13 cellular contexts compared by ENCODE assay signal in the genomic region with DNA sequence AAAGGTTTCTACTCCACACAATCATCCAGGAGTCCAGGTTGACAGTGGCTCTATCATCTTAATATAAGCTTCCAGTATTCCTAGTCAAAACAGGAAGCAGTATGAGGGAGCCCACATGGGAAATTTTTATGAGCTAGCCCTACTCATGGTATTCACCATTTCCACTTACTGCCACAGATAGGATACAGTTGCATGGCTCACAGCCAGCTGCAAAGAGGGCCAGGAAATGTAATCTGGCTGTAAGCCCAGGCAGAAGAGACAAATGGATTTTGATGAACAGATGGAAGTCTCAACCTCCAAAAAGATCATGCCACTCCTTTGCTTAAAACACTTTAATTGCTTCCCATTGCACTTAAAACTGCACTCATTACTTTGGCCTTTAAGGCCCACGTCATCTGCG.
DNase-seq lines count a peak whose midpoint lies in the region; ATAC-seq lines count a peak whose summit lies in the region.
"Had no signal": no experiment of that assay in that cellular context is flagged by ENCODE, and none has a peak within 500 bp of the region (broad histone marks: within the 10 kb centered on the region; RNA-seq: fewer than 3 reads in every experiment).

No MANE protein-coding gene starts in this region.

- no peaks in the 10 kb centered on the region for H3K36me3 ChIP-seq in adipocyte (ENCODE audit: control insufficient read depth, insufficient read depth, low read length, severe bottlenecking)
- H3K36me3 ChIP-seq: esophagus muscularis mucosa, pancreas, thoracic aorta had no signal

- H3K4me3 ChIP-seq in adipocyte (ENCODE audit: low read length) (no peak overlapping the region), right cardiac atrium (ENCODE audit: low read length) (no peak overlapping the region)
- H3K4me3 ChIP-seq: esophagus muscularis mucosa, pancreas, thoracic aorta had no signal

- H3K27me3 ChIP-seq in adipocyte (replicated peaks; ENCODE audit: control insufficient read depth, insufficient read depth, low read length) (no peaks in the 10 kb centered on the region), right cardiac atrium (ENCODE audit: control insufficient read depth, insufficient read depth) (no peaks in the 10 kb centered on the region)
- H3K27me3 ChIP-seq: esophagus muscularis mucosa, pancreas had no signal

- WGBS in right cardiac atrium, result 31% methylated on average over 2 of the region's 2 CpGs

- H3K9me3 ChIP-seq in adipocyte (ENCODE audit: control insufficient read depth, low read length), result no peaks in the 10 kb centered on the region
- no peaks in the 10 kb centered on the region for H3K9me3 ChIP-seq in right cardiac atrium (ENCODE audit: control insufficient read depth, low read length)
- H3K9me3 ChIP-seq: esophagus muscularis mucosa, pancreas, thoracic aorta had no signal

- no peaks in the 10 kb centered on the region for H3K36me3 Mint-ChIP-seq in activated naive CD8-positive, alpha-beta T cell treated with anti-CD3 and anti-CD28 coated beads for 36 hours
- H3K36me3 Mint-ChIP-seq: activated CD8-positive, alpha-beta memory T cell treated with anti-CD3 and anti-CD28 coated beads, Interleukin-2, amount 10 ng/mL, durations not matched to agents 7 days and 5 days had no signal

- peak; percentile 64 to 68 for ATAC-seq in right cardiac atrium
- ATAC-seq in GM21515 (IDR thresholded peaks at IDR 0.05; ENCODE audit: unreplicated experiment), result no peak
- no peak for ATAC-seq in HG03196 (IDR thresholded peaks at IDR 0.05; ENCODE audit: unreplicated experiment)
- ATAC-seq in GM21360 (IDR thresholded peaks at IDR 0.05; ENCODE audit: unreplicated experiment), result no peak
- ATAC-seq: activated CD8-positive, alpha-beta memory T cell treated with anti-CD3 and anti-CD28 coated beads, Interleukin-2, amount 10 ng/mL, durations not matched to agents 7 days and 5 days had no signal

- no peak overlapping the region for H3K9ac ChIP-seq in adipocyte (ENCODE audit: low read length)

- no peak overlapping the region for H3K27ac Mint-ChIP-seq in activated naive CD8-positive, alpha-beta T cell treated with anti-CD3 and anti-CD28 coated beads for 36 hours
- H3K27ac Mint-ChIP-seq: activated CD8-positive, alpha-beta memory T cell treated with anti-CD3 and anti-CD28 coated beads, Interleukin-2, amount 10 ng/mL, durations not matched to agents 7 days and 5 days had no signal

- intact Hi-C loops in right cardiac atrium (cut with DNase I), result no loop called here

- H3K4me1 ChIP-seq in adipocyte (ENCODE audit: control insufficient read depth, insufficient read depth, low read length) (no peaks in the 10 kb centered on the region), right cardiac atrium (ENCODE audit: control insufficient read depth, insufficient read depth, low read length) (no peaks in the 10 kb centered on the region)
- H3K4me1 ChIP-seq: pancreas had no signal

- H3K27me3 Mint-ChIP-seq in activated naive CD8-positive, alpha-beta T cell treated with anti-CD3 and anti-CD28 coated beads for 36 hours, result no peaks in the 10 kb centered on the region
- H3K27me3 Mint-ChIP-seq: activated CD8-positive, alpha-beta memory T cell treated with anti-CD3 and anti-CD28 coated beads, Interleukin-2, amount 10 ng/mL, durations not matched to agents 7 days and 5 days had no signal

- no peaks in the 10 kb centered on the region for H3K4me1 Mint-ChIP-seq in activated naive CD8-positive, alpha-beta T cell treated with anti-CD3 and anti-CD28 coated beads for 36 hours
- H3K4me1 Mint-ChIP-seq: activated CD8-positive, alpha-beta memory T cell treated with anti-CD3 and anti-CD28 coated beads, Interleukin-2, amount 10 ng/mL, durations not matched to agents 7 days and 5 days had no signal

- no peaks in the 10 kb centered on the region for H3K9me3 Mint-ChIP-seq in activated naive CD8-positive, alpha-beta T cell treated with anti-CD3 and anti-CD28 coated beads for 36 hours

- H3K4me3 Mint-ChIP-seq in activated naive CD8-positive, alpha-beta T cell treated with anti-CD3 and anti-CD28 coated beads for 36 hours, result no peak overlapping the region
- H3K4me3 Mint-ChIP-seq: activated CD8-positive, alpha-beta memory T cell treated with anti-CD3 and anti-CD28 coated beads, Interleukin-2, amount 10 ng/mL, durations not matched to agents 7 days and 5 days had no signal

- H3K27ac ChIP-seq in right cardiac atrium (ENCODE audit: low read length), result no peak overlapping the region
- H3K27ac ChIP-seq: esophagus muscularis mucosa, pancreas, thoracic aorta had no signal

- DNase-seq in Ammon's horn (ENCODE audit: low spot score) (peak; percentile 42), NCI-H1105 (lab: John Stamatoyannopoulos, UW) (peak; percentile 12), adipocyte (ENCODE audit: low read depth) (peak; percentile 56), right cardiac atrium (peak; percentile 39 to 82 (median 72))
- no peak for DNase-seq in activated naive CD8-positive, alpha-beta T cell treated with anti-CD3 and anti-CD28 coated beads for 36 hours
- DNase-seq: activated CD8-positive, alpha-beta memory T cell treated with anti-CD3 and anti-CD28 coated beads, Interleukin-2, amount 10 ng/mL, durations not matched to agents 7 days and 5 days; MM.1S; pancreas had no signal

Comparison
In these comparisons a context has a peak if more than half of its experiments do, and no peak if none do; other contexts are left out.
1. ATAC-seq: peak in right cardiac atrium (2 of 2); none in GM21515 (single experiment), HG03196 (single experiment) and GM21360 (single experiment).